7 cellular contexts compared by ENCODE assay signal in genomic region chr11:10858505-10859360, GRCh38. TPM values are rescaled to one million over a fixed set of nuclear protein-coding genes. Genes with fewer than 3 reads are reported as not detected.
DNase-seq lines count a peak whose midpoint lies in the region; ATAC-seq and TF ChIP-seq lines count a peak whose summit lies in the region.

No MANE protein-coding gene starts in this region.

- intact Hi-C loops in lower leg skin (cut with DNase I; ENCODE audit: low total_unique reads), result no loop called here

- peak overlapping the region; percentile 67 for H3K4me3 ChIP-seq in HFF-Myc (replicated peaks; ENCODE audit: low read depth, low read length)
- peak overlapping the region; percentile 93 to 97 for H3K4me3 ChIP-seq in duodenal mucosa (ENCODE audit: low read depth in 1 of 2, low read length in 2 of 2)
- H3K4me3 ChIP-seq in lower leg skin (ENCODE audit: low read depth, poor library complexity, severe bottlenecking), result peak overlapping the region; percentile 77

- peaks cover 10 to 15% of the 10 kb centered on the region in 2 donors for H3K4me1 ChIP-seq in duodenal mucosa (ENCODE audit: control insufficient read depth in 1 of 2, insufficient read depth in 2 of 2, low read length in 2 of 2)

- H3K9ac ChIP-seq in duodenal mucosa (ENCODE audit: low read depth in 1 of 2, low read length in 2 of 2), result peak overlapping the region; percentile 95 to 98

- peak overlapping the region; percentile 94 for H3K27ac ChIP-seq in duodenal mucosa (ENCODE audit: low read depth, low read length)

- DNase-seq in HFF-Myc (ENCODE audit: extremely low read depth, low read depth) (no peak), NAMALWA (ENCODE audit: low spot score) (peak; percentile 64), lower leg skin (ENCODE audit: low spot score in 2 of 2) (peak; percentile 43 to 91)
- DNase-seq in activated CD4-positive, CD25-positive, alpha-beta regulatory T cell treated with anti-CD3 and anti-CD28 coated beads, Interleukin-2, amount 50 U/mL, for 72 hours, result peak; percentile 59
- DNase-seq in stimulated activated CD8-positive, alpha-beta memory T cell treated with anti-CD3 and anti-CD28 coated beads, Interleukin-15, amount 100 ng/mL, for 1 hour (ENCODE audit: low read depth), result peak; percentile 6

- no peaks in the 10 kb centered on the region for H3K9me3 ChIP-seq in duodenal mucosa (ENCODE audit: control insufficient read depth in 1 of 2, low read length in 2 of 2)

- ATAC-seq in GM18502 (IDR thresholded peaks at IDR 0.05; ENCODE audit: poor library complexity, unreplicated experiment), result peak; percentile 27

- 1% methylated on average over 35 to 42 of the region's 42 CpGs for WGBS in lower leg skin, 2 donors

- TF ChIP-seq CTCF in HFF-Myc (IDR thresholded peaks at IDR 0.05; ENCODE audit: low read depth, low read length, missing control alignments) (no peak), lower leg skin (IDR thresholded peaks at IDR 0.05) (no peak)

- TF ChIP-seq POLR2A in lower leg skin (IDR thresholded peaks at IDR 0.05), result no peak

- H3K27me3 ChIP-seq in duodenal mucosa (ENCODE audit: control insufficient read depth in 1 of 2, insufficient read depth in 2 of 2, low read length in 2 of 2), result no peaks in the 10 kb centered on the region

- peaks cover 12 to 15% of the 10 kb centered on the region in 2 donors for H3K36me3 ChIP-seq in duodenal mucosa (ENCODE audit: control insufficient read depth in 1 of 2, insufficient read depth in 2 of 2, low read length in 2 of 2)

RNA-seq across cellular contexts. Expression of gene ZBED5, which starts 0.9 kb away (rescaled TPM):
- total RNA-seq in lower leg skin, result 10 to 100 TPM; 29.0 to 38.0 (median 36.0) TPM

RNA-seq across cellular contexts. Expression of gene EIF4G2, which starts 50.0 kb away (rescaled TPM):
- 100 to 1,000 TPM; 380 to 450 (median 415) TPM for total RNA-seq in lower leg skin
